1 cellular context compared by ENCODE assay signal in the genomic region with DNA sequence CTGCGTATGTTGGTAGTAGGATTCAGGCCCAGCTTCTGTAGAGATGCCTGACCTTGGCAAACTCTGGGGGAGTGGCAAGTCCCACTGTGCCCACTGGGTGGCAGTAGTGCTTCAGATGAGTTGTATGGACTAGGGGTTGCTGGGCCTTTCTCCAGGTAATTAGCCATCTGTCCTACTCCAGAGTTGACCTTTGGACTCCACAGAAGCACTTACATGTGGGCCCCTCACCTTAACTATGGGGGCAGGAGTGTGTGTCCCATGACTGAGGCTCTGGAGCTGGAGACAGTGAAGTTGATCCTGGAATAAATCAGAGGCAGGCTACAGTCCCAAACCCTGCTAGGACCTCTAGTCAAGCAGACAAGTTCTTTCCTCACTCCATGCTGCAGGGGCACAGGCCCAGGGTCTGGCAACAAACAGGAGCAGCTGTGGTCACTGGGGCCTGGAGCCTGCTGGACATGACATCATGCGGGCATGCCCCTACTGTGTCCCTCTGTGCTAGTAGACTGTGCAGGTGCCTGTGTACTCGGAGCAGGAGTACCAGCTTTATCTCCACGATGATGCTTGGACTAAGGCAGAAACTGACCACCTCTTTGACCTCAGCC.
A peak's percentile ranks its signal among the peaks of the same experiment; 100 is the strongest.
TF ChIP-seq lines count a peak whose summit lies in the region.

No MANE protein-coding gene starts in this region.

TF ChIP-seq in SK-N-SH, 30 proteins besides CTCF, POLR2A, EP300 and RAD21 (continued from another document):
- TF ChIP-seq POLR2AphosphoS5 (IDR thresholded peaks at IDR 0.05; ENCODE audit: low read depth, low read length) (0 out of 2 replicates have a peak, but pooled peaks have one; percentile 5), USF1 (IDR thresholded peaks at IDR 0.05; ENCODE audit: borderline replicate concordance, low read depth) (no peak), EZH2phosphoT487 (IDR thresholded peaks at IDR 0.05; ENCODE audit: borderline replicate concordance, low read depth) (no peak), TCF12 (IDR thresholded peaks at IDR 0.05) (no peak), PBX3 (IDR thresholded peaks at IDR 0.05) (no peak), NFIC (IDR thresholded peaks at IDR 0.05; ENCODE audit: borderline replicate concordance) (no peak), RFX5 (IDR thresholded peaks at IDR 0.05; ENCODE audit: low read length) (no peak), FOXM1 (IDR thresholded peaks at IDR 0.05; ENCODE audit: low read depth) (no peak), SMC3 (IDR thresholded peaks at IDR 0.05; ENCODE audit: low read depth, low read length) (peak; percentile 85), MXI1 (IDR thresholded peaks at IDR 0.05; ENCODE audit: low read depth, low read length) (no peak), TEAD4 (IDR thresholded peaks at IDR 0.05; ENCODE audit: borderline replicate concordance, insufficient read depth) (no peak), FOXJ3 (CRISPR knock-in tag; IDR thresholded peaks at IDR 0.05) (no peak)
- TF ChIP-seq, protein P1, sequence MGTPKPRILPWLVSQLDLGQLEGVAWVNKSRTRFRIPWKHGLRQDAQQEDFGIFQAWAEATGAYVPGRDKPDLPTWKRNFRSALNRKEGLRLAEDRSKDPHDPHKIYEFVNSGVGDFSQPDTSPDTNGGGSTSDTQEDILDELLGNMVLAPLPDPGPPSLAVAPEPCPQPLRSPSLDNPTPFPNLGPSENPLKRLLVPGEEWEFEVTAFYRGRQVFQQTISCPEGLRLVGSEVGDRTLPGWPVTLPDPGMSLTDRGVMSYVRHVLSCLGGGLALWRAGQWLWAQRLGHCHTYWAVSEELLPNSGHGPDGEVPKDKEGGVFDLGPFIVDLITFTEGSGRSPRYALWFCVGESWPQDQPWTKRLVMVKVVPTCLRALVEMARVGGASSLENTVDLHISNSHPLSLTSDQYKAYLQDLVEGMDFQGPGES (IDR thresholded peaks at IDR 0.05; ENCODE audit: low read depth, low read length): no peak
